Comparison of ENCODE assay signal across 1 cellular context in the genomic region with DNA sequence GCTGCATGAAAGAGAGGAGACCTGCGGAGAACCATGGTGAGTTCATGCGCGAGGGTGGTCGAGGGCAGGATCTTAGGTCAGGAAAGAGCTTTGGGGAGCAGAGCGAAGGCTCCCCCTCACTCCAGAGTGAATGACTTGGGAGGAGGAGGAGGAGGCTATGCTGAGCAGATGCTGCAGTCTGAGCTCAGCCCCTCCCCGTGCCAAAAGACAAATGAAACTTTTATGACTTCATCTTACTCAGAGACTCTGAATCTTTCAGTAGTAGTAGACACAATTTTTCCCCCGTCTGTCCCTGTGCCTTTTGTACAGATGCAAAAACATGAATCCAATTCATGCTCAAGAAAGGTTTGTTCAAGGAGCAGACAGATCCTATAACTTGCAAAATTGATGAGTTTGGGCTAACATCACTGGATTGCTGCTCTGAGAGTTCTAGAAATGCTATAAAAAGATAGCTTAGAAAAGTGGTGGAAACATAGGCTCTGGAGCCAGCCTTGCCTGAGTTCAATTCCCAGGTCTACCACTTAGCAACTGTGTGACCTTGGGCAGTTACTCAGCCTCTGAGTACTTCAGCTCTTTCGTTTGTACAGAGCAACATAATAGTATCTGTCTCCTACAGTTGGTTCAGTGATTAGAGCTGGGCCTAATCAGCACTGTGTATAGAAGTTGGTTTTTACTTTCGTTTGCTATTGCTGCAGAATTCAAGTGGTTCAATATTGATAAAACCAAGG.
TF ChIP-seq lines count a peak whose summit lies in the region.

No MANE protein-coding gene starts in this region.

TF ChIP-seq in SK-N-SH treated with all-trans-retinoic acid at 6 μM for 48 hours, 23 proteins besides CTCF, POLR2A, EP300 and RAD21 (continued from another document):
- TF ChIP-seq OSR1 (CRISPR knock-in tag; IDR thresholded peaks at IDR 0.05): no peak
- TF ChIP-seq CSDC2 (CRISPR knock-in tag; IDR thresholded peaks at IDR 0.05): no peak
